8 cellular contexts compared by ENCODE assay signal in genomic region chr2:33476100-33476792, GRCh38. TPM values are rescaled to one million over a fixed set of nuclear protein-coding genes. Genes with fewer than 3 reads are reported as not detected.
DNase-seq lines count a peak whose midpoint lies in the region; ATAC-seq and TF ChIP-seq lines count a peak whose summit lies in the region.

A gene with protein sequence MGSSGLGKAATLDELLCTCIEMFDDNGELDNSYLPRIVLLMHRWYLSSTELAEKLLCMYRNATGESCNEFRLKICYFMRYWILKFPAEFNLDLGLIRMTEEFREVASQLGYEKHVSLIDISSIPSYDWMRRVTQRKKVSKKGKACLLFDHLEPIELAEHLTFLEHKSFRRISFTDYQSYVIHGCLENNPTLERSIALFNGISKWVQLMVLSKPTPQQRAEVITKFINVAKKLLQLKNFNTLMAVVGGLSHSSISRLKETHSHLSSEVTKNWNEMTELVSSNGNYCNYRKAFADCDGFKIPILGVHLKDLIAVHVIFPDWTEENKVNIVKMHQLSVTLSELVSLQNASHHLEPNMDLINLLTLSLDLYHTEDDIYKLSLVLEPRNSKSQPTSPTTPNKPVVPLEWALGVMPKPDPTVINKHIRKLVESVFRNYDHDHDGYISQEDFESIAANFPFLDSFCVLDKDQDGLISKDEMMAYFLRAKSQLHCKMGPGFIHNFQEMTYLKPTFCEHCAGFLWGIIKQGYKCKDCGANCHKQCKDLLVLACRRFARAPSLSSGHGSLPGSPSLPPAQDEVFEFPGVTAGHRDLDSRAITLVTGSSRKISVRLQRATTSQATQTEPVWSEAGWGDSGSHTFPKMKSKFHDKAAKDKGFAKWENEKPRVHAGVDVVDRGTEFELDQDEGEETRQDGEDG (plus strand): TSS chr2:33476649. CDS start chr2:33515137, 38,488 bp downstream.

- peak within 1 kb of the TSS; percentile 71 for H3K27ac ChIP-seq in Panc1 (ENCODE audit: low read length)

- H3K4me1 Mint-ChIP-seq in Calu3 (ENCODE audit: low read depth, unreplicated experiment): peaks cover 21% of the 10 kb centered on the region
- H3K4me1 Mint-ChIP-seq in activated T-helper 2 cell treated with anti-CD3 and anti-CD28 coated beads, Interferon-gamma antibody, Interleukin-2, Interleukin-4, amounts not matched to agents 10 μg/mL and 5 μg/mL and 100 μg/mL, durations not matched to agents 14 hours and 24 hours and 36 hours (ENCODE audit: low read depth): peaks cover 30% of the 10 kb centered on the region
- H3K4me1 Mint-ChIP-seq in natural killer cell treated with Interleukin-12 subunit alpha and Interleukin-12 subunit beta and Interleukin-15 and Interleukin-18, amount 100 ng/mL, for 72 hours (ENCODE audit: low read depth in 2 of 2): peaks cover 32 to 36% of the 10 kb centered on the region in 2 donors

- H3K27ac Mint-ChIP-seq in Calu3 (ENCODE audit: unreplicated experiment): peak within 1 kb of the TSS; percentile 71
- peak within 1 kb of the TSS; percentile 96 for H3K27ac Mint-ChIP-seq in activated T-helper 2 cell treated with anti-CD3 and anti-CD28 coated beads, Interferon-gamma antibody, Interleukin-2, Interleukin-4, amounts not matched to agents 10 μg/mL and 5 μg/mL and 100 μg/mL, durations not matched to agents 14 hours and 24 hours and 36 hours
- peak within 1 kb of the TSS; percentile 90 to 91 for H3K27ac Mint-ChIP-seq in natural killer cell treated with Interleukin-12 subunit alpha and Interleukin-12 subunit beta and Interleukin-15 and Interleukin-18, amount 100 ng/mL, for 72 hours

- no peak for TF ChIP-seq CTCF in Calu3 (IDR thresholded peaks at IDR 0.05; ENCODE audit: unreplicated experiment)
- no peak for TF ChIP-seq CTCF in GM20000 (IDR thresholded peaks at IDR 0.05; ENCODE audit: extremely low read depth, missing control alignments)
- 0 out of 2 replicates have a peak, but pooled peaks have one; percentile 40 for TF ChIP-seq CTCF in Panc1 (IDR thresholded peaks at IDR 0.05)
- TF ChIP-seq CTCF in fibroblast of pulmonary artery (IDR thresholded peaks at IDR 0.05; ENCODE audit: low read length, missing control alignments): no peak

- peak; percentile 89 for ATAC-seq in Panc1
- ATAC-seq in natural killer cell treated with Interleukin-12 subunit alpha and Interleukin-12 subunit beta and Interleukin-15 and Interleukin-18, amount 100 ng/mL, for 72 hours: peak; percentile 83 to 86

- POLR2A ChIA-PET in Panc1 (lab: Charles Lee): no interaction called here

- H3K9me3 Mint-ChIP-seq in Calu3 (ENCODE audit: low read depth, unreplicated experiment): no peaks in the 10 kb centered on the region
- no peaks in the 10 kb centered on the region for H3K9me3 Mint-ChIP-seq in activated T-helper 2 cell treated with anti-CD3 and anti-CD28 coated beads, Interferon-gamma antibody, Interleukin-2, Interleukin-4, amounts not matched to agents 10 μg/mL and 5 μg/mL and 100 μg/mL, durations not matched to agents 14 hours and 24 hours and 36 hours
- H3K9me3 Mint-ChIP-seq in natural killer cell treated with Interleukin-12 subunit alpha and Interleukin-12 subunit beta and Interleukin-15 and Interleukin-18, amount 100 ng/mL, for 72 hours: no peaks in the 10 kb centered on the region

- H3K36me3 Mint-ChIP-seq in Calu3 (ENCODE audit: insufficient read depth, unreplicated experiment): peaks cover 21% of the 10 kb centered on the region
- no peaks in the 10 kb centered on the region for H3K36me3 Mint-ChIP-seq in activated T-helper 2 cell treated with anti-CD3 and anti-CD28 coated beads, Interferon-gamma antibody, Interleukin-2, Interleukin-4, amounts not matched to agents 10 μg/mL and 5 μg/mL and 100 μg/mL, durations not matched to agents 14 hours and 24 hours and 36 hours (ENCODE audit: low read depth)
- H3K36me3 Mint-ChIP-seq in natural killer cell treated with Interleukin-12 subunit alpha and Interleukin-12 subunit beta and Interleukin-15 and Interleukin-18, amount 100 ng/mL, for 72 hours: no peaks in the 10 kb centered on the region

- no peaks in the 10 kb centered on the region for H3K27me3 Mint-ChIP-seq in Calu3 (ENCODE audit: unreplicated experiment)
- H3K27me3 Mint-ChIP-seq in activated T-helper 2 cell treated with anti-CD3 and anti-CD28 coated beads, Interferon-gamma antibody, Interleukin-2, Interleukin-4, amounts not matched to agents 10 μg/mL and 5 μg/mL and 100 μg/mL, durations not matched to agents 14 hours and 24 hours and 36 hours (ENCODE audit: low read depth): peaks cover 8% of the 10 kb centered on the region
- peaks cover 17 to 23% of the 10 kb centered on the region in 2 donors for H3K27me3 Mint-ChIP-seq in natural killer cell treated with Interleukin-12 subunit alpha and Interleukin-12 subunit beta and Interleukin-15 and Interleukin-18, amount 100 ng/mL, for 72 hours

- peak within 1 kb of the TSS; percentile 93 for H3K4me3 Mint-ChIP-seq in Calu3 (ENCODE audit: low read depth, unreplicated experiment)
- H3K4me3 Mint-ChIP-seq in activated T-helper 2 cell treated with anti-CD3 and anti-CD28 coated beads, Interferon-gamma antibody, Interleukin-2, Interleukin-4, amounts not matched to agents 10 μg/mL and 5 μg/mL and 100 μg/mL, durations not matched to agents 14 hours and 24 hours and 36 hours (ENCODE audit: low read depth): peak within 1 kb of the TSS; percentile 83
- H3K4me3 Mint-ChIP-seq in natural killer cell treated with Interleukin-12 subunit alpha and Interleukin-12 subunit beta and Interleukin-15 and Interleukin-18, amount 100 ng/mL, for 72 hours: peak within 1 kb of the TSS; percentile 92

- peaks cover 2% of the 10 kb centered on the region; the same call in 1 of the 2 replicates for H3K36me3 ChIP-seq in Panc1 (ENCODE audit: control insufficient read depth, insufficient read depth, low read length)

- H3K4me3 ChIP-seq in Panc1 (ENCODE audit: low read depth in 2 of 2, low read length in 2 of 2): peak within 1 kb of the TSS; percentile 80 to 94
- peak within 1 kb of the TSS; percentile 85 for H3K4me3 ChIP-seq in fibroblast of pulmonary artery (replicated peaks; ENCODE audit: low read depth, low read length)

- H3K4me1 ChIP-seq in Panc1 (ENCODE audit: control insufficient read depth, insufficient read depth, low read length): no peaks in the 10 kb centered on the region; the same call in 1 of the 2 replicates

- no peaks in the 10 kb centered on the region for H3K9me3 ChIP-seq in Panc1 (ENCODE audit: control insufficient read depth, insufficient read depth, low read depth, low read length)

- BruUV-seq in Calu3 (replicated peaks; lab: Mats Ljungman, UMichigan) (no TSS peak), Panc1 (replicated peaks; lab: Mats Ljungman, UMichigan) (no TSS peak)

- CTCF ChIA-PET in Calu3 (lab: Charles Lee): interaction anchor here (0.5 to 1.3 kb wide), 6 partner anchors 63 to 848 kb away, joined by 3 to 8 read pairs (median 4); partner anchors contain the start of genes FAM98A and TTC27
- CTCF ChIA-PET in Panc1 (lab: Charles Lee): interaction anchor here (0.6 to 1.1 kb wide), 3 partner anchors 14 to 107 kb away, joined by 4 to 8 read pairs (median 4); no protein-coding TSS in a partner anchor

- no peaks in the 10 kb centered on the region for H3K27me3 ChIP-seq in Panc1 (ENCODE audit: control insufficient read depth, insufficient read depth, low read length)

- intact Hi-C loops in Calu3 (cut with micrococcal nuclease; ENCODE audit: unreplicated experiment): loop anchor here (2.0 to 5.0 kb wide), 2 partner anchors 107 to 121 kb away; partner anchors contain the start of gene FAM98A
- intact Hi-C loops in Panc1 (cut with micrococcal nuclease; ENCODE audit: unreplicated experiment): loop anchor here (5.0 kb wide), 1 partner anchor 106 kb away; no protein-coding TSS in a partner anchor
- intact Hi-C loops in activated T-helper 2 cell treated with anti-CD3 and anti-CD28 coated beads, Interferon-gamma antibody, Interleukin-2, Interleukin-4, amounts not matched to agents 10 μg/mL and 5 μg/mL and 100 μg/mL, durations not matched to agents 14 hours and 24 hours and 36 hours (cut with micrococcal nuclease): loop anchor here (1.0 to 2.0 kb wide), 5 partner anchors 8 to 155 kb away; partner anchors contain the start of gene FAM98A

- DNase-seq in Calu3 (peak; percentile 56), GM20000 (ENCODE audit: low spot score) (peak; percentile 55), HS-27A (ENCODE audit: low read depth) (peak; percentile 80), Panc1 (ENCODE audit: low read depth, low spot score) (peak; percentile 75), fibroblast of pulmonary artery (ENCODE audit: low read depth) (peak; percentile 90)
- DNase-seq in activated T-helper 2 cell treated with anti-CD3 and anti-CD28 coated beads, Interferon-gamma antibody, Interleukin-2, Interleukin-4, amounts not matched to agents 10 μg/mL and 5 μg/mL and 100 μg/mL, durations not matched to agents 14 hours and 24 hours and 36 hours (ENCODE audit: low spot score): peak; percentile 65
- peak; percentile 65 for DNase-seq in natural killer cell treated with Interleukin-12 subunit alpha and Interleukin-12 subunit beta and Interleukin-15 and Interleukin-18, amount 100 ng/mL, for 72 hours (ENCODE audit: low spot score)
- peak; percentile 57 for DNase-seq in stimulated activated naive CD4-positive, alpha-beta T cell treated with Interleukin-2 at 50 U/mL for 16 hours (lab: John Stamatoyannopoulos, UW)

- in situ Hi-C loops in Panc1 (cut with HindIII; ENCODE audit: low pct_unique_long_range_greater_than_20kb, low sequenced_read_pairs): no loop called here

RNA-seq across cellular contexts. Expression of the gene that starts here (rescaled TPM):
- total RNA-seq in Calu3 (2022) (4.6 and 10.4 TPM in 2 replicates), Panc1 (2021; ENCODE audit: unreplicated experiment) (2.6 TPM)
- 0.96 TPM for polyA plus RNA-seq in Panc1 (2012; ENCODE audit: insufficient read length)
- 1.5 and 2.5 TPM in 2 replicates for total RNA-seq in activated T-helper 2 cell treated with anti-CD3 and anti-CD28 coated beads, Interferon-gamma antibody, Interleukin-2, Interleukin-4, amounts not matched to agents 10 μg/mL and 5 μg/mL and 100 μg/mL, durations not matched to agents 14 hours and 24 hours and 36 hours
- 10 to 100 TPM in 1 of 2 donors, 1 to 10 TPM in 1; 1.5 to 26.2 TPM for total RNA-seq in natural killer cell treated with Interleukin-12 subunit alpha and Interleukin-12 subunit beta and Interleukin-15 and Interleukin-18, amount 100 ng/mL, for 72 hours

Comparison
In these comparisons a context has a peak if more than half of its experiments do, and no peak if none do; other contexts are left out.
1. Peak in every context shown above with its lines: DNase-seq, ATAC-seq, H3K4me3 ChIP-seq and H3K27ac ChIP-seq.